ENCODE assay signal across 8 cellular contexts in the genomic region with DNA sequence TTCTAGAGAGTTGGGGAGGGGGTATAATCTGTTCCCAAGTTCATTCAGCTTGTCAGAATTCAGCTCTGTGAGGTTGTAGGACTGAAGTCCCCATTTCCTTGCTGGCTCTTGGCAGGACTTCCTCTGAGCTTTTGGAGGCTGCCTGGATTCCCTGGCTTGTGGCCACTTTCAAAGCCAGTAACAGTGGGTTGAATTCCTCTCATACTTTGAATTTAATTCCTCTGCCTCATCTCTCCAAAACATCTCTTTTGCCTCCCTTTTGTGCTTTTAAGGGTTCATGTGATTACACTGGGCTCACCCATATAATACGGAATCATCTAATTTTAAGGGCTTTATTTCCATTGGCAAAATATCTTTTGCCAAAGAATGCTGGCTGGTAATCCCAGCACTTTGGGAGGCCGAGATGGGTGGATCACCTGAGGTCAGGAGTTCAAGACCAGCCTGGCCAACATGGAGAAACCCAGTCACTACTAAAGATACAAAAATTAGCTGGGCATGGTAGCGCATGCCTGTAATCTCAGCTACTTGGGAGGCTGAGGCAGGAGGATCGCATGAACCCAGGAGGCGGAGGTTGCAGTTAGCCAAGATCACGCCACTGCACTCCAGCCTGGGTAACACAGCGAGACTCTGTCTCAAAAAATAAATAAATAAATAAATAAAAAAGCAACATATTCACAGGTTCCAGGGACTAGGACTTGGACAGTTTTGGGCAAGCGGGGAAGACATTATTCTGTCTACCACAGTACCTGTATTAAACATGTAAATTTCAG. TPM values are rescaled to one million over a fixed set of nuclear protein-coding genes. Genes with fewer than 3 reads are reported as not detected.
DNase-seq lines count a peak whose midpoint lies in the region; ATAC-seq, FAIRE-seq and TF ChIP-seq lines count a peak whose summit lies in the region.
"Not testable (repeated sequence)": the region's sequence is repeated elsewhere in the genome, so short reads cannot be mapped to it uniquely, and the experiment has no call there.

No MANE protein-coding gene starts in this region.

- H3K9me3 Mint-ChIP-seq in CD4-positive, CD25-positive, alpha-beta regulatory T cell; activated CD4-positive, alpha-beta memory T cell treated with anti-CD3 and anti-CD28 coated beads, Interleukin-2, amount 10 ng/mL, durations not matched to agents 7 days and 5 days; glutamatergic neuron (ENCODE audit: unreplicated experiment); osteocyte (ENCODE audit: unreplicated experiment): not testable (repeated sequence)

- H3K27me3 ChIP-seq in CD4-positive, CD25-positive, alpha-beta regulatory T cell (ENCODE audit: control insufficient read depth, insufficient read depth, low read length); PC-3 (ENCODE audit: low read length); K562 (ENCODE audit: control insufficient read depth in 2 of 2, insufficient read depth in 2 of 2, low read length in 2 of 2); upper lobe of right lung: not testable (repeated sequence)

- H3K4me3 ChIP-seq in CD4-positive, CD25-positive, alpha-beta regulatory T cell (ENCODE audit: low read depth, low read length); PC-3 (ENCODE audit: low read length); K562; upper lobe of right lung: not testable (repeated sequence)

- not testable (repeated sequence) for FAIRE-seq in K562 (lab: Jason Lieb, UNC)

- H3K4me1 Mint-ChIP-seq in CD4-positive, CD25-positive, alpha-beta regulatory T cell: peaks cover 19 to 42% (median 31%) of the 10 kb centered on the region in 4 donors
- peaks cover 68% of the 10 kb centered on the region for H3K4me1 Mint-ChIP-seq in activated CD4-positive, alpha-beta memory T cell treated with anti-CD3 and anti-CD28 coated beads, Interleukin-2, amount 10 ng/mL, durations not matched to agents 7 days and 5 days
- H3K4me1 Mint-ChIP-seq in glutamatergic neuron (ENCODE audit: low read depth, unreplicated experiment) (peaks cover 28% of the 10 kb centered on the region), osteocyte (ENCODE audit: unreplicated experiment) (peaks cover 51% of the 10 kb centered on the region)

- not testable (repeated sequence) for TF ChIP-seq RAD21 in K562 (CRISPR knock-in tag; conservative IDR thresholded peaks at IDR 0.05 in 1 of 2, IDR thresholded peaks at IDR 0.05 in 1 of 2)

- not testable (repeated sequence) for H3K9me2 ChIP-seq in PC-3 (replicated peaks; ENCODE audit: low read length)

- H3K79me2 ChIP-seq in PC-3 (ENCODE audit: low read length) (peaks cover 24% of the 10 kb centered on the region), K562 (ENCODE audit: control insufficient read depth, insufficient read depth, low read length) (peaks cover 29% of the 10 kb centered on the region)

- not testable (repeated sequence) for TF ChIP-seq POLR2A in K562 (conservative IDR thresholded peaks at IDR 0.05)

- not testable (repeated sequence) for DNase-seq in CD4-positive, CD25-positive, alpha-beta regulatory T cell; activated CD4-positive, alpha-beta memory T cell treated with anti-CD3 and anti-CD28 coated beads, Interleukin-2, amount 10 ng/mL, durations not matched to agents 7 days and 5 days; glutamatergic neuron; osteocyte (ENCODE audit: extremely low spot score, unreplicated experiment); upper lobe of right lung
- DNase-seq in HCEC 1CT (peak; percentile 88), PC-3 (peak; percentile 72), K562 (ENCODE audit: extremely low read depth in 1 of 4, low spot score in 3 of 4) (peak in 1 of 4 experiments; percentile 12)

- H3K4me1 ChIP-seq in CD4-positive, CD25-positive, alpha-beta regulatory T cell (ENCODE audit: control insufficient read depth, insufficient read depth, low read length, poor library complexity, severe bottlenecking): peaks cover 49% of the 10 kb centered on the region
- H3K4me1 ChIP-seq in PC-3 (ENCODE audit: insufficient read depth, low read length) (peaks cover 50% of the 10 kb centered on the region), K562 (replicated peaks in 1 of 2; ENCODE audit: control insufficient read depth in 2 of 2, insufficient read depth in 2 of 2, low read length in 2 of 2) (peaks cover 7 to 33% of the 10 kb centered on the region in 2 experiments), upper lobe of right lung (peaks cover 27% of the 10 kb centered on the region)

- not testable (repeated sequence) for H3K36me3 ChIP-seq in CD4-positive, CD25-positive, alpha-beta regulatory T cell (ENCODE audit: control insufficient read depth, insufficient read depth, low read length); PC-3 (ENCODE audit: low read depth, low read length); upper lobe of right lung
- peaks cover 15% of the 10 kb centered on the region; the same call in 2 of the 3 replicates for H3K36me3 ChIP-seq in K562 (ENCODE audit: control insufficient read depth, insufficient read depth, low read length)

- not testable (repeated sequence) for H3K9ac ChIP-seq in PC-3 (ENCODE audit: low read length)
- H3K9ac ChIP-seq in K562 (ENCODE audit: insufficient read depth in 1 of 2, low read depth in 2 of 2, low read length in 2 of 2): peak overlapping the region in 1 of 2 experiments; percentile 87; a peak in 2 of 4 replicates

- H3K4me3 Mint-ChIP-seq in CD4-positive, CD25-positive, alpha-beta regulatory T cell: peak overlapping the region in 2 of 4 donors; percentile 93 to 100
- peak overlapping the region; percentile 14 for H3K4me3 Mint-ChIP-seq in activated CD4-positive, alpha-beta memory T cell treated with anti-CD3 and anti-CD28 coated beads, Interleukin-2, amount 10 ng/mL, durations not matched to agents 7 days and 5 days
- peak overlapping the region; percentile 51 for H3K4me3 Mint-ChIP-seq in glutamatergic neuron (ENCODE audit: unreplicated experiment)
- not testable (repeated sequence) for H3K4me3 Mint-ChIP-seq in osteocyte (ENCODE audit: unreplicated experiment)

- not testable (repeated sequence) for H3K9me3 ChIP-seq in CD4-positive, CD25-positive, alpha-beta regulatory T cell (ENCODE audit: control insufficient read depth in 2 of 2, low read length in 2 of 2); PC-3 (ENCODE audit: low read length); K562 (replicated peaks; ENCODE audit: control insufficient read depth, insufficient read depth, low read depth, low read length); upper lobe of right lung

- peaks cover 22% of the 10 kb centered on the region for H4K20me1 ChIP-seq in PC-3 (ENCODE audit: low read length)
- peaks cover 18% of the 10 kb centered on the region for H4K20me1 ChIP-seq in K562 (replicated peaks; ENCODE audit: control insufficient read depth, insufficient read depth, low read length)

- peak overlapping the region; percentile 98 for H3K27ac ChIP-seq in CD4-positive, CD25-positive, alpha-beta regulatory T cell (ENCODE audit: insufficient read depth, low read length, poor library complexity, severe bottlenecking)
- peak overlapping the region; percentile 86 for H3K27ac ChIP-seq in PC-3 (ENCODE audit: low read length)
- H3K27ac ChIP-seq in K562 (ENCODE audit: extremely low read depth, low read depth, low read length): peak overlapping the region; percentile 99
- H3K27ac ChIP-seq in upper lobe of right lung: peak overlapping the region; percentile 98

- not testable (repeated sequence) for H3K36me3 Mint-ChIP-seq in CD4-positive, CD25-positive, alpha-beta regulatory T cell; glutamatergic neuron (ENCODE audit: unreplicated experiment); osteocyte (ENCODE audit: unreplicated experiment)
- H3K36me3 Mint-ChIP-seq in activated CD4-positive, alpha-beta memory T cell treated with anti-CD3 and anti-CD28 coated beads, Interleukin-2, amount 10 ng/mL, durations not matched to agents 7 days and 5 days (ENCODE audit: low read depth): peaks cover 21% of the 10 kb centered on the region

- CTCF ChIA-PET in PC-3 (lab: Charles Lee): not testable (repeated sequence)
- CTCF ChIA-PET in activated CD4-positive, alpha-beta memory T cell treated with anti-CD3 and anti-CD28 coated beads, Interleukin-2, amount 10 ng/mL, durations not matched to agents 7 days and 5 days (lab: Charles Lee): interaction anchor here (0.6 kb wide), 1 partner anchor 25 kb away, joined by 3 read pairs; no protein-coding TSS in a partner anchor
- CTCF ChIA-PET in K562 (lab: Yijun Ruan, JAX; ENCODE audit: low intra/inter-chr PET ratio): interaction anchor here (0.6 kb wide), 1 partner anchor 87 kb away, joined by 3 read pairs; no protein-coding TSS in a partner anchor

- not testable (repeated sequence) for TF ChIP-seq CTCF in PC-3 (conservative IDR thresholded peaks at IDR 0.05; ENCODE audit: low read depth, low read length); K562 (IDR thresholded peaks at IDR 0.05 in 2 of 3, conservative IDR thresholded peaks at IDR 0.05 in 1 of 3; ENCODE audit: insufficient read depth in 2 of 3, low read depth in 1 of 3, low read length in 3 of 3); glutamatergic neuron (IDR thresholded peaks at IDR 0.05; ENCODE audit: partially characterized antibody, unreplicated experiment); osteocyte (IDR thresholded peaks at IDR 0.05); upper lobe of right lung (IDR thresholded peaks at IDR 0.05)

- peak overlapping the region; percentile 86 for H3K4me2 ChIP-seq in PC-3 (ENCODE audit: low read length)
- peak overlapping the region; percentile 96 for H3K4me2 ChIP-seq in K562 (ENCODE audit: insufficient read depth, low read length)

- H2AFZ ChIP-seq in PC-3 (ENCODE audit: low read length): not testable (repeated sequence)
- H2AFZ ChIP-seq in K562 (ENCODE audit: low read depth, low read length): peak overlapping the region; percentile 93

- not testable (repeated sequence) for H3F3A ChIP-seq in PC-3 (ENCODE audit: low read length, unreplicated experiment)

- in situ Hi-C loops in K562 (cut with MboI): not testable (repeated sequence)

- WGBS in K562 (ENCODE audit: insufficient coverage, low coverage, missing lambda C conversion rate): 71% methylated on average over 8 of the region's 8 CpGs

- H3K27ac Mint-ChIP-seq in CD4-positive, CD25-positive, alpha-beta regulatory T cell: peak overlapping the region in 2 of 3 donors; percentile 71 to 90
- H3K27ac Mint-ChIP-seq in activated CD4-positive, alpha-beta memory T cell treated with anti-CD3 and anti-CD28 coated beads, Interleukin-2, amount 10 ng/mL, durations not matched to agents 7 days and 5 days: peak overlapping the region; percentile 98
- not testable (repeated sequence) for H3K27ac Mint-ChIP-seq in glutamatergic neuron (ENCODE audit: unreplicated experiment)
- peak overlapping the region; percentile 67 for H3K27ac Mint-ChIP-seq in osteocyte (ENCODE audit: unreplicated experiment)

- not testable (repeated sequence) for H3K27me3 Mint-ChIP-seq in CD4-positive, CD25-positive, alpha-beta regulatory T cell; activated CD4-positive, alpha-beta memory T cell treated with anti-CD3 and anti-CD28 coated beads, Interleukin-2, amount 10 ng/mL, durations not matched to agents 7 days and 5 days; osteocyte (ENCODE audit: unreplicated experiment)
- H3K27me3 Mint-ChIP-seq in glutamatergic neuron (ENCODE audit: unreplicated experiment): peaks cover 12% of the 10 kb centered on the region

- not testable (repeated sequence) for ATAC-seq in CD4-positive, CD25-positive, alpha-beta regulatory T cell (ENCODE audit: low read depth in 2 of 2); PC-3; K562; upper lobe of right lung

- intact Hi-C loops in PC-3 (cut with micrococcal nuclease): loop anchor here (1.0 to 10.0 kb wide), 2 partner anchors 19 to 151 kb away; partner anchors contain the start of genes PLAGL2 and POFUT1
- intact Hi-C loops in K562 (cut with micrococcal nuclease): loop anchor here (5.0 to 10.0 kb wide), 3 partner anchors 81 to 226 kb away; partner anchors contain the start of genes PLAGL2 and POFUT1
- intact Hi-C loops in upper lobe of right lung (cut with DNase I): not testable (repeated sequence)

- not testable (repeated sequence) for H3K9me1 ChIP-seq in K562 (ENCODE audit: control insufficient read depth, insufficient read depth, low read length)

- POLR2A ChIA-PET in PC-3 (lab: Charles Lee; ENCODE audit: unreplicated experiment): not testable (repeated sequence)
- POLR2A ChIA-PET in activated CD4-positive, alpha-beta memory T cell treated with anti-CD3 and anti-CD28 coated beads, Interleukin-2, amount 10 ng/mL, durations not matched to agents 7 days and 5 days (lab: Charles Lee): interaction anchor here (0.8 to 8.8 kb wide), 5 partner anchors 11 to 145 kb away, joined by 3 to 71 read pairs (median 9); no protein-coding TSS in a partner anchor
- POLR2A ChIA-PET in K562 (lab: Yijun Ruan, JAX): interaction anchor here (0.6 to 2.8 kb wide), 5 partner anchors 8 to 13 kb away, joined by 3 to 10 read pairs (median 3); no protein-coding TSS in a partner anchor

- not testable (repeated sequence) for BruUV-seq in PC-3 (replicated peaks; lab: Mats Ljungman, UMichigan); K562 (replicated peaks; lab: Mats Ljungman, UMichigan)

- not testable (repeated sequence) for TF ChIP-seq EP300 in K562 (IDR thresholded peaks at IDR 0.05; ENCODE audit: low read length)

RNA-seq across cellular contexts. Expression of gene ASXL1, which starts 2.0 kb away (rescaled TPM):
- 314 TPM for total RNA-seq in CD4-positive, CD25-positive, alpha-beta regulatory T cell
- 10 to 100 TPM; 15.0 to 28.3 (median 21.1) TPM for polyA plus RNA-seq in CD4-positive, CD25-positive, alpha-beta regulatory T cell
- 42.8 and 60.7 TPM in 2 replicates for total RNA-seq in PC-3 (2014; rRNA removed)
- 100 to 1,000 TPM; 113 to 118 TPM for total RNA-seq in activated CD4-positive, alpha-beta memory T cell treated with anti-CD3 and anti-CD28 coated beads, Interleukin-2, amount 10 ng/mL, durations not matched to agents 7 days and 5 days
- 293 and 377 TPM in 2 replicates for total RNA-seq in K562 (2011; cell fraction: chromatin; rRNA removed; ENCODE audit: low replicate concordance)
- total RNA-seq in K562 (2011; cell fraction: nucleolus; rRNA removed): 176 and 183 TPM in 2 replicates
- 261 and 321 TPM in 2 replicates for total RNA-seq in K562 (2011; cell fraction: nucleoplasm; rRNA removed)
- 20.5 and 25.7 TPM in 2 replicates for total RNA-seq in K562 (2014; rRNA removed)
- 32.3 and 36.0 TPM in 2 replicates for total RNA-seq in K562 (2014; rRNA removed; fragmentation: Illumina TruSeq; extraction: Trizol)
- total RNA-seq in K562 (2015; rRNA removed; fragmentation: Illumina TruSeq; extraction: Trizol): 25.7 and 27.7 TPM in 2 replicates
- total RNA-seq in K562 (2021): 63.5 and 65.3 TPM in 2 replicates
- 48.7 and 56.4 TPM in 2 replicates for polyA plus RNA-seq in K562 (2011; rRNA removed)
- 23.8 and 39.3 TPM in 2 replicates for polyA plus RNA-seq in K562 (2011; cell fraction: cytosol; rRNA removed)
- polyA plus RNA-seq in K562 (2011; cell fraction: nucleus; rRNA removed): 222 and 235 TPM in 2 replicates
- polyA plus RNA-seq in K562 (2012): 39.0 and 51.7 TPM in 2 replicates
- polyA plus RNA-seq in K562 (2014; fragmentation: Illumina TruSeq; extraction: Trizol): 45.1 and 48.7 TPM in 2 replicates
- 1 to 10 TPM; 6.5 to 8.4 TPM for polyA plus RNA-seq in K562 (2014; fragmentation: Nextera tagmentation; extraction: Ambion mirVana)
- polyA plus RNA-seq in K562 (2014; rRNA removed): 38.6 and 44.3 TPM in 2 replicates
- polyA minus RNA-seq in K562 (2011; rRNA and poly(A)+ RNA removed): 65.7 and 67.5 TPM in 2 replicates
- polyA minus RNA-seq in K562 (2011; cell fraction: cytosol; rRNA and poly(A)+ RNA removed): 23.8 and 28.4 TPM in 2 replicates
- 55.1 and 86.6 TPM in 2 replicates for polyA minus RNA-seq in K562 (2011; cell fraction: nucleus; rRNA and poly(A)+ RNA removed)
- 85.1 TPM for total RNA-seq in glutamatergic neuron (ENCODE audit: unreplicated experiment)
- total RNA-seq in osteocyte: 76.8 and 79.6 TPM in 2 replicates
- total RNA-seq in upper lobe of right lung: 79.1 TPM
